1 cellular context compared by ENCODE assay signal in the genomic region with DNA sequence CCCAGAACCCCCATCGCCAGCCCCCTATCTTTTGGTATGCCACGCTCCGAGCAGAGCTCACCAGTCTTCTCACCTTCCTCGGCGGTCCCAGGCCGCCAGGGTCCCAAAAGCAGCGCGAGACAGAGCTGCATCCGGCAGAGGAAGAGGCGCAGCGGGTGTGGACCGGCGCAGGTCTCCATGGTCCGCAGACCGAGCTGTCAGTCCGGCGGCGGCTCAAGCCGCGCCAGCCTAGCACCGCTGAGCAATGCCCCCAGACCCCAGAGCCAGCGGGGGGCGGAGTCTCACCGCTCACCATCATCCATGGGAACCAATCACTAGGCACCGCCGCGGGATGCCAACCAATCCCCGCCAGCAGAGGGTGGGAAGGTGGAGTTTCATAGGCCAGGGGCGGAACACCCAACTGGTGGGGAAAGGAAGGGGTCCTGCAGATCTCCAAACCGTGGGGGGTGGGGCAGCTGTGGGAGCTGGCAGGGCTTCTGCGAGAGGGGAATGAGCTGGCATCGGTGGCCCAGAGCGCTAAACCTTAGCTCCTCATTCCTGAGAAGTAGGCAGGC.
TF ChIP-seq lines count a peak whose summit lies in the region.

A gene (minus strand): TSS at position 233 of the 554 bp plus-strand sequence. CDS start 54 bp downstream, at position 179.

TF ChIP-seq in GM12878, 131 proteins besides CTCF, POLR2A, EP300 and RAD21:
- TF ChIP-seq, protein P1, sequence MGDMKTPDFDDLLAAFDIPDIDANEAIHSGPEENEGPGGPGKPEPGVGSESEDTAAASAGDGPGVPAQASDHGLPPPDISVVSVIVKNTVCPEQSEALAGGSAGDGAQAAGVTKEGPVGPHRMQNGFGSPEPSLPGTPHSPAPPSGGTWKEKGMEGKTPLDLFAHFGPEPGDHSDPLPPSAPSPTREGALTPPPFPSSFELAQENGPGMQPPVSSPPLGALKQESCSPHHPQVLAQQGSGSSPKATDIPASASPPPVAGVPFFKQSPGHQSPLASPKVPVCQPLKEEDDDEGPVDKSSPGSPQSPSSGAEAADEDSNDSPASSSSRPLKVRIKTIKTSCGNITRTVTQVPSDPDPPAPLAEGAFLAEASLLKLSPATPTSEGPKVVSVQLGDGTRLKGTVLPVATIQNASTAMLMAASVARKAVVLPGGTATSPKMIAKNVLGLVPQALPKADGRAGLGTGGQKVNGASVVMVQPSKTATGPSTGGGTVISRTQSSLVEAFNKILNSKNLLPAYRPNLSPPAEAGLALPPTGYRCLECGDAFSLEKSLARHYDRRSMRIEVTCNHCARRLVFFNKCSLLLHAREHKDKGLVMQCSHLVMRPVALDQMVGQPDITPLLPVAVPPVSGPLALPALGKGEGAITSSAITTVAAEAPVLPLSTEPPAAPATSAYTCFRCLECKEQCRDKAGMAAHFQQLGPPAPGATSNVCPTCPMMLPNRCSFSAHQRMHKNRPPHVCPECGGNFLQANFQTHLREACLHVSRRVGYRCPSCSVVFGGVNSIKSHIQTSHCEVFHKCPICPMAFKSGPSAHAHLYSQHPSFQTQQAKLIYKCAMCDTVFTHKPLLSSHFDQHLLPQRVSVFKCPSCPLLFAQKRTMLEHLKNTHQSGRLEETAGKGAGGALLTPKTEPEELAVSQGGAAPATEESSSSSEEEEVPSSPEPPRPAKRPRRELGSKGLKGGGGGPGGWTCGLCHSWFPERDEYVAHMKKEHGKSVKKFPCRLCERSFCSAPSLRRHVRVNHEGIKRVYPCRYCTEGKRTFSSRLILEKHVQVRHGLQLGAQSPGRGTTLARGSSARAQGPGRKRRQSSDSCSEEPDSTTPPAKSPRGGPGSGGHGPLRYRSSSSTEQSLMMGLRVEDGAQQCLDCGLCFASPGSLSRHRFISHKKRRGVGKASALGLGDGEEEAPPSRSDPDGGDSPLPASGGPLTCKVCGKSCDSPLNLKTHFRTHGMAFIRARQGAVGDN (IDR thresholded peaks at IDR 0.05), result no peak
- TF ChIP-seq IRF4 (IDR thresholded peaks at IDR 0.05; ENCODE audit: low read depth, low read length), result no peak
- no peak for TF ChIP-seq JUNB (IDR thresholded peaks at IDR 0.05)
- TF ChIP-seq SUPT20H (IDR thresholded peaks at IDR 0.05; ENCODE audit: borderline replicate concordance, control insufficient read depth, low read depth, low read length), result no peak
- TF ChIP-seq TCF3 (IDR thresholded peaks at IDR 0.05; ENCODE audit: borderline replicate concordance, insufficient read depth, low read depth, low read length), result no peak
- TF ChIP-seq PML (IDR thresholded peaks at IDR 0.05; ENCODE audit: low read length), result no peak
- no peak for TF ChIP-seq HDAC2 (IDR thresholded peaks at IDR 0.05)
- TF ChIP-seq, protein P2, sequence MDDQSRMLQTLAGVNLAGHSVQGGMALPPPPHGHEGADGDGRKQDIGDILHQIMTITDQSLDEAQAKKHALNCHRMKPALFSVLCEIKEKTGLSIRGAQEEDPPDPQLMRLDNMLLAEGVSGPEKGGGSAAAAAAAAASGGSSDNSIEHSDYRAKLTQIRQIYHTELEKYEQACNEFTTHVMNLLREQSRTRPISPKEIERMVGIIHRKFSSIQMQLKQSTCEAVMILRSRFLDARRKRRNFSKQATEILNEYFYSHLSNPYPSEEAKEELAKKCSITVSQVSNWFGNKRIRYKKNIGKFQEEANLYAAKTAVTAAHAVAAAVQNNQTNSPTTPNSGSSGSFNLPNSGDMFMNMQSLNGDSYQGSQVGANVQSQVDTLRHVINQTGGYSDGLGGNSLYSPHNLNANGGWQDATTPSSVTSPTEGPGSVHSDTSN (IDR thresholded peaks at IDR 0.05; ENCODE audit: insufficient replicate concordance, low read depth, low read length), result no peak
- TF ChIP-seq PAX5 (IDR thresholded peaks at IDR 0.05; ENCODE audit: borderline replicate concordance, low read depth, low read length), result no peak
TF ChIP-seq in GM12878: peak in this region for 0.
